ENCODE assay signal across 27 cellular contexts in genomic region chr10:131127610-131128009, GRCh38.
A peak's percentile ranks its signal among the peaks of the same experiment; 100 is the strongest.
DNase-seq lines count a peak whose midpoint lies in the region; TF ChIP-seq lines count a peak whose summit lies in the region.
"Had no signal": no experiment of that assay in that cellular context is flagged by ENCODE, and none has a peak within 500 bp of the region (broad histone marks: within the 10 kb centered on the region; RNA-seq: fewer than 3 reads in every experiment).

No MANE protein-coding gene starts in this region.

- H3K27me3 ChIP-seq in BLaER1 (no peaks in the 10 kb centered on the region), neuronal stem cell (ENCODE audit: control insufficient read depth in 3 of 3, insufficient read depth in 3 of 3, low read depth in 1 of 3, low read length in 3 of 3) (peaks cover 0 to 6% (median 0%) of the 10 kb centered on the region in 3 experiments), HAP-1 (ENCODE audit: low read depth) (no peaks in the 10 kb centered on the region)
- H3K27me3 ChIP-seq: colonic mucosa, right lobe of liver, testis, vagina had no signal

- H2BK120ac ChIP-seq in neuronal stem cell (ENCODE audit: low read depth, low read length): no peak overlapping the region

- H4K8ac ChIP-seq in neuronal stem cell (ENCODE audit: low read depth, low read length): no peak overlapping the region

- no peaks in the 10 kb centered on the region for H3K27me3 Mint-ChIP-seq in Calu3 (ENCODE audit: unreplicated experiment)
- H3K27me3 Mint-ChIP-seq: activated CD4-positive, alpha-beta T cell treated with anti-CD3 and anti-CD28 coated beads, Interleukin-2, amount 10 ng/mL, durations not matched to agents 24 days and 14 days; activated naive CD4-positive, alpha-beta T cell treated with anti-CD3 and anti-CD28 coated beads, Interleukin-2, amount 10 ng/mL, durations not matched to agents 7 days and 5 days had no signal

- in situ Hi-C loops in HAP-1 (cut with MboI; ENCODE audit: low sequenced_read_pairs): no loop called here

- H4K91ac ChIP-seq in neuronal stem cell (ENCODE audit: low read depth, low read length, poor library complexity): no peak overlapping the region

- no peaks in the 10 kb centered on the region for H3K79me1 ChIP-seq in neuronal stem cell (ENCODE audit: low read depth, low read length)

- intact Hi-C loops in Calu3 (cut with micrococcal nuclease; ENCODE audit: unreplicated experiment): no loop called here

- peak; percentile 20 for DNase-seq in NCI-H510A treated with DMSO at 0.1 percent for 48 hours (lab: John Stamatoyannopoulos, UW)
- no peak for DNase-seq in NCI-H510A (lab: John Stamatoyannopoulos, UW)
- no peak for DNase-seq in neuronal stem cell (ENCODE audit: low spot score)
- DNase-seq in AML-193 (lab: John Stamatoyannopoulos, UW): no peak
- DNase-seq in HAP-1 (ENCODE audit: low spot score in 2 of 2): no peak
- no peak for DNase-seq in Calu3
- DNase-seq: activated CD4-positive, alpha-beta T cell treated with anti-CD3 and anti-CD28 coated beads, Interleukin-2, amount 10 ng/mL, durations not matched to agents 24 days and 14 days; activated naive CD4-positive, alpha-beta T cell treated with anti-CD3 and anti-CD28 coated beads, Interleukin-2, amount 10 ng/mL, durations not matched to agents 7 days and 5 days; anterior cingulate cortex; colonic mucosa; DMS53; effector memory CD4-positive, alpha-beta T cell; foreskin fibroblast; GF-D8; GOT3; head of caudate nucleus; NCI-H1048; NCI-H1694 treated with DMSO at 0.1 percent for 48 hours; NCI-H446; right lobe of liver; stimulated activated CD4-positive, alpha-beta T cell treated with anti-CD3 and anti-CD28 coated beads, Interleukin-12 subunit alpha, Interleukin-12 subunit beta, amount 100 ng/mL, for 4 hours; testis had no signal

- no peak overlapping the region for H3K4ac ChIP-seq in neuronal stem cell (ENCODE audit: low read length)

- H3K27ac ChIP-seq in BLaER1 (peak overlapping the region; percentile 91), KOPT-K1 (ENCODE audit: low read depth, low read length, poor library complexity, severe bottlenecking) (peak overlapping the region; percentile 48), neuronal stem cell (replicated peaks; ENCODE audit: low read length) (no peak overlapping the region)
- H3K27ac ChIP-seq: A549, colonic mucosa, right lobe of liver, testis, vagina had no signal

- no peak overlapping the region for H3K18ac ChIP-seq in neuronal stem cell (ENCODE audit: low read length)

- no CpG with 5 or more reads among the region's 8 CpGs for WGBS in neuronal stem cell (ENCODE audit: extremely low coverage in 2 of 2, insufficient read length in 2 of 2, insufficient replicate concordance in 1 of 2), 2 donors

- TF ChIP-seq CTCF in Calu3 (IDR thresholded peaks at IDR 0.05; ENCODE audit: unreplicated experiment): no peak

- no peaks in the 10 kb centered on the region for H3K4me1 Mint-ChIP-seq in Calu3 (ENCODE audit: low read depth, unreplicated experiment)
- H3K4me1 Mint-ChIP-seq: activated CD4-positive, alpha-beta T cell treated with anti-CD3 and anti-CD28 coated beads, Interleukin-2, amount 10 ng/mL, durations not matched to agents 24 days and 14 days had no signal

- no peak overlapping the region for H2AK5ac ChIP-seq in neuronal stem cell (ENCODE audit: low read depth, low read length)

- H3K27ac Mint-ChIP-seq in Calu3 (ENCODE audit: unreplicated experiment): no peak overlapping the region
- H3K27ac Mint-ChIP-seq: activated CD4-positive, alpha-beta T cell treated with anti-CD3 and anti-CD28 coated beads, Interleukin-2, amount 10 ng/mL, durations not matched to agents 24 days and 14 days; activated naive CD4-positive, alpha-beta T cell treated with anti-CD3 and anti-CD28 coated beads, Interleukin-2, amount 10 ng/mL, durations not matched to agents 7 days and 5 days had no signal

- H3K23ac ChIP-seq in neuronal stem cell (ENCODE audit: low read depth, low read length, poor library complexity): no peak overlapping the region

- H2AFZ ChIP-seq in neuronal stem cell (ENCODE audit: low read length): no peak overlapping the region

- CTCF ChIA-PET in Calu3 (lab: Charles Lee): no interaction called here

- H3K36me3 ChIP-seq in BLaER1 (peaks cover 51% of the 10 kb centered on the region), KOPT-K1 (ENCODE audit: insufficient read depth, low read length) (no peaks in the 10 kb centered on the region), neuronal stem cell (replicated peaks in 1 of 2; ENCODE audit: control insufficient read depth in 2 of 2, insufficient read depth in 2 of 2, low read length in 2 of 2) (no peaks in the 10 kb centered on the region), HAP-1 (replicated peaks) (no peaks in the 10 kb centered on the region)
- H3K36me3 ChIP-seq: colonic mucosa, right lobe of liver, vagina had no signal

- H3K36me3 Mint-ChIP-seq in Calu3 (ENCODE audit: insufficient read depth, unreplicated experiment): peaks cover 5% of the 10 kb centered on the region
- H3K36me3 Mint-ChIP-seq: activated naive CD4-positive, alpha-beta T cell treated with anti-CD3 and anti-CD28 coated beads, Interleukin-2, amount 10 ng/mL, durations not matched to agents 7 days and 5 days had no signal

- H3K4me3 ChIP-seq in BLaER1 (peak overlapping the region; percentile 51), neuronal stem cell (ENCODE audit: low read length in 2 of 2) (no peak overlapping the region), HAP-1 (no peak overlapping the region)
- H3K4me3 ChIP-seq: A549, colonic mucosa, right lobe of liver, testis, vagina had no signal

- no peak overlapping the region for H3K4me3 Mint-ChIP-seq in Calu3 (ENCODE audit: low read depth, unreplicated experiment)
- H3K4me3 Mint-ChIP-seq: activated CD4-positive, alpha-beta T cell treated with anti-CD3 and anti-CD28 coated beads, Interleukin-2, amount 10 ng/mL, durations not matched to agents 24 days and 14 days; activated naive CD4-positive, alpha-beta T cell treated with anti-CD3 and anti-CD28 coated beads, Interleukin-2, amount 10 ng/mL, durations not matched to agents 7 days and 5 days; neural crest cell had no signal

- peaks cover 14% of the 10 kb centered on the region for H3K9me3 ChIP-seq in BLaER1
- H3K9me3 ChIP-seq in KOPT-K1 (ENCODE audit: insufficient read depth, low read length, poor library complexity, severe bottlenecking): peaks cover 1% of the 10 kb centered on the region
- no peaks in the 10 kb centered on the region for H3K9me3 ChIP-seq in neuronal stem cell (replicated peaks in 1 of 2; ENCODE audit: control insufficient read depth in 2 of 2, insufficient read depth in 1 of 2, low read depth in 1 of 2, low read length in 2 of 2)
- no peaks in the 10 kb centered on the region; the same call in 1 of the 2 replicates for H3K9me3 ChIP-seq in HAP-1
- H3K9me3 ChIP-seq: A549, colonic mucosa, right lobe of liver, testis, vagina had no signal

- peaks cover 2% of the 10 kb centered on the region for H3K9me3 Mint-ChIP-seq in Calu3 (ENCODE audit: low read depth, unreplicated experiment)
- H3K9me3 Mint-ChIP-seq: activated CD4-positive, alpha-beta T cell treated with anti-CD3 and anti-CD28 coated beads, Interleukin-2, amount 10 ng/mL, durations not matched to agents 24 days and 14 days; activated naive CD4-positive, alpha-beta T cell treated with anti-CD3 and anti-CD28 coated beads, Interleukin-2, amount 10 ng/mL, durations not matched to agents 7 days and 5 days; neural crest cell had no signal

- no TSS peak for BruUV-seq in Calu3 (replicated peaks; lab: Mats Ljungman, UMichigan)

- H3K9ac ChIP-seq in BLaER1: peak overlapping the region; percentile 70
- H3K9ac ChIP-seq in neuronal stem cell (ENCODE audit: low read depth, low read length, poor library complexity): no peak overlapping the region

- H2BK5ac ChIP-seq in neuronal stem cell (ENCODE audit: low read length): peak overlapping the region; percentile 62

- H2BK15ac ChIP-seq in neuronal stem cell (ENCODE audit: low read length): no peak overlapping the region

- H3K4me1 ChIP-seq in BLaER1 (peaks cover 79% of the 10 kb centered on the region), neuronal stem cell (ENCODE audit: control insufficient read depth in 2 of 2, insufficient read depth in 1 of 2, low read depth in 1 of 2, low read length in 2 of 2) (peaks cover 0 to 12% of the 10 kb centered on the region in 2 donors), HAP-1 (no peaks in the 10 kb centered on the region)
- H3K4me1 ChIP-seq: A549, colonic mucosa, right lobe of liver had no signal

- no peaks in the 10 kb centered on the region for H4K20me1 ChIP-seq in BLaER1

- no peak overlapping the region for H3K14ac ChIP-seq in neuronal stem cell (ENCODE audit: low read length)

- H2BK12ac ChIP-seq in neuronal stem cell (ENCODE audit: low read length): no peak overlapping the region

- H3K4me2 ChIP-seq in BLaER1 (peak overlapping the region; percentile 96), neuronal stem cell (ENCODE audit: insufficient read depth, low read length, poor library complexity, severe bottlenecking) (no peak overlapping the region)
- H3K4me2 ChIP-seq: A549 had no signal
